8 cellular contexts compared by ENCODE assay signal in genomic region chr17:39231587-39232551, GRCh38. TPM values are rescaled to one million over a fixed set of nuclear protein-coding genes. Genes with fewer than 3 reads are reported as not detected.
A peak's percentile ranks its signal among the peaks of the same experiment; 100 is the strongest.
DNase-seq lines count a peak whose midpoint lies in the region; ATAC-seq and TF ChIP-seq lines count a peak whose summit lies in the region.

No MANE protein-coding gene starts in this region.

- intact Hi-C loops in right cardiac atrium (cut with DNase I): loop anchor here in 2 of 4 donors (10.0 kb wide), 2 partner anchors 67 to 247 kb away; partner anchors contain the start of gene ARL5C (in 1 of the 2)

- peak overlapping the region; percentile 39 for H3K4me3 Mint-ChIP-seq in activated naive CD4-positive, alpha-beta T cell treated with anti-CD3 and anti-CD28 coated beads, Interleukin-2, amount 50 U/mL, for 24 hours

- WGBS in right cardiac atrium: 9% methylated on average over 22 of the region's 22 CpGs

- H3K4me3 ChIP-seq in AG04450 (ENCODE audit: low read depth, low read length) (0 out of 2 replicates have a peak overlapping the region, but pooled peaks have one; percentile 27), HAP-1 (no peak overlapping the region), right cardiac atrium (ENCODE audit: low read length) (no peak overlapping the region)

- no peak for DNase-seq in AG04450 (ENCODE audit: low read depth, low spot score)
- DNase-seq in HAP-1 (ENCODE audit: low spot score in 2 of 2): peak; percentile 71 to 88
- DNase-seq in RWPE1 (ENCODE audit: low spot score): no peak
- DNase-seq in right cardiac atrium: peak in 2 of 3 donors; percentile 76 to 78
- DNase-seq in stimulated activated CD4-positive, alpha-beta T cell treated with anti-CD3 and anti-CD28 coated beads, Interleukin-12 subunit alpha, Interleukin-12 subunit beta, amount 100 ng/mL, for 48 hours (ENCODE audit: low read depth in 2 of 3, low spot score in 1 of 3): peak in 2 of 3 donors; percentile 31 to 44
- no peak for DNase-seq in HPDE6-E6E7 (ENCODE audit: extremely low spot score)
- no peak for DNase-seq in NCI-H2196 (lab: John Stamatoyannopoulos, UW; ENCODE audit: unreplicated experiment)

- no peaks in the 10 kb centered on the region for H3K36me3 Mint-ChIP-seq in activated naive CD4-positive, alpha-beta T cell treated with anti-CD3 and anti-CD28 coated beads, Interleukin-2, amount 50 U/mL, for 24 hours

- H3K9me3 ChIP-seq in AG04450 (ENCODE audit: control insufficient read depth, insufficient read depth, low read length) (no peaks in the 10 kb centered on the region), HAP-1 (no peaks in the 10 kb centered on the region), right cardiac atrium (ENCODE audit: control insufficient read depth, low read length) (no peaks in the 10 kb centered on the region)

- H3K27ac Mint-ChIP-seq in activated naive CD4-positive, alpha-beta T cell treated with anti-CD3 and anti-CD28 coated beads, Interleukin-2, amount 50 U/mL, for 24 hours: no peak overlapping the region

- H3K27me3 Mint-ChIP-seq in activated naive CD4-positive, alpha-beta T cell treated with anti-CD3 and anti-CD28 coated beads, Interleukin-2, amount 50 U/mL, for 24 hours: peaks cover 6% of the 10 kb centered on the region

- peaks cover 23% of the 10 kb centered on the region for H3K4me1 Mint-ChIP-seq in activated naive CD4-positive, alpha-beta T cell treated with anti-CD3 and anti-CD28 coated beads, Interleukin-2, amount 50 U/mL, for 24 hours

- H3K27ac ChIP-seq in AG04450 (ENCODE audit: low read depth, low read length) (no peak overlapping the region), RWPE1 (no peak overlapping the region), right cardiac atrium (ENCODE audit: low read length) (no peak overlapping the region)

- peak; percentile 75 to 78 for ATAC-seq in right cardiac atrium

- peaks cover 4% of the 10 kb centered on the region; the same call in 1 of the 2 replicates for H3K4me1 ChIP-seq in HAP-1
- H3K4me1 ChIP-seq in right cardiac atrium (ENCODE audit: control insufficient read depth, insufficient read depth, low read length): no peaks in the 10 kb centered on the region

- in situ Hi-C loops in HAP-1 (cut with MboI; ENCODE audit: low sequenced_read_pairs): no loop called here

- TF ChIP-seq CTCF in AG04450 (IDR thresholded peaks at IDR 0.05; ENCODE audit: low read depth, low read length) (peak; percentile 77), RWPE1 (conservative IDR thresholded peaks at IDR 0.05; ENCODE audit: low read depth) (peak; percentile 27)

- no peaks in the 10 kb centered on the region for H3K36me3 ChIP-seq in HAP-1 (replicated peaks)

- H3K9me3 Mint-ChIP-seq in activated naive CD4-positive, alpha-beta T cell treated with anti-CD3 and anti-CD28 coated beads, Interleukin-2, amount 50 U/mL, for 24 hours: no peaks in the 10 kb centered on the region

- H3K27me3 ChIP-seq in AG04450 (ENCODE audit: control insufficient read depth, insufficient read depth, low read length): peaks cover 6% of the 10 kb centered on the region
- no peaks in the 10 kb centered on the region for H3K27me3 ChIP-seq in HAP-1 (ENCODE audit: low read depth)
- H3K27me3 ChIP-seq in right cardiac atrium (ENCODE audit: control insufficient read depth, insufficient read depth): no peaks in the 10 kb centered on the region

- CTCF ChIA-PET in AG04450 (lab: Charles Lee): interaction anchor here (0.5 to 2.9 kb wide), 16 partner anchors 11 to 393 kb away, joined by 3 to 32 read pairs (median 5); no protein-coding TSS in a partner anchor
- CTCF ChIA-PET in RWPE1 (lab: Yijun Ruan, JAX): interaction anchor here (0.6 to 2.5 kb wide), 4 partner anchors 9 to 121 kb away, joined by 3 to 12 read pairs (median 4); no protein-coding TSS in a partner anchor

- POLR2A ChIA-PET in AG04450 (lab: Yijun Ruan, JAX): interaction anchor here (0.6 to 1.1 kb wide), 3 partner anchors 17 to 249 kb away, joined by 3 to 7 read pairs (median 3); partner anchors contain the start of gene RPL19
- POLR2A ChIA-PET in RWPE1 (lab: Yijun Ruan, JAX; ENCODE audit: low non-redundant PET): no interaction called here

RNA-seq across cellular contexts. Expression of gene STAC2, which starts 6.1 kb away (rescaled TPM):
- polyA plus RNA-seq in AG04450 (2011; rRNA removed): 0.04 TPM in 1 of 2 replicates, not detected in the other
- polyA minus RNA-seq in AG04450 (2011; rRNA and poly(A)+ RNA removed): not detected in 2 replicates
- 1 to 10 TPM; 2.5 to 3.7 (median 3.1) TPM for total RNA-seq in right cardiac atrium
- polyA plus RNA-seq in right cardiac atrium: 6.9 TPM

RNA-seq across cellular contexts. Expression of gene RPL19, which starts 31.8 kb away (rescaled TPM):
- polyA plus RNA-seq in AG04450 (2011; rRNA removed) (1,791 and 1,924 TPM in 2 replicates), right cardiac atrium (1,781 TPM)
- 660 and 768 TPM in 2 replicates for polyA minus RNA-seq in AG04450 (2011; rRNA and poly(A)+ RNA removed)
- 1,000 to 10,000 TPM; 1,060 to 1,177 (median 1,099) TPM for total RNA-seq in right cardiac atrium

RNA-seq across cellular contexts. Expression of gene CACNB1, which starts 34.4 kb away (rescaled TPM):
- polyA plus RNA-seq in AG04450 (2011; rRNA removed) (3.2 and 3.7 TPM in 2 replicates), right cardiac atrium (6.4 TPM)
- 10.8 and 14.6 TPM in 2 replicates for polyA minus RNA-seq in AG04450 (2011; rRNA and poly(A)+ RNA removed)
- total RNA-seq in right cardiac atrium: 10 to 100 TPM in 1 of 4 donors, 1 to 10 TPM in 3; 5.8 to 10.8 (median 8.0) TPM

Comparison
In these comparisons a context has a peak if more than half of its experiments do, and no peak if none do; other contexts are left out.
1. DNase-seq: peak in HAP-1 (2 of 2), right cardiac atrium (2 of 3) and stimulated activated CD4-positive, alpha-beta T cell treated with anti-CD3 and anti-CD28 coated beads, Interleukin-12 subunit alpha, Interleukin-12 subunit beta, amount 100 ng/mL, for 48 hours (2 of 3); none in AG04450 (single experiment), RWPE1 (single experiment), HPDE6-E6E7 (single experiment) and NCI-H2196 (single experiment).